ENCODE assay signal across 8 cellular contexts in the genomic region with DNA sequence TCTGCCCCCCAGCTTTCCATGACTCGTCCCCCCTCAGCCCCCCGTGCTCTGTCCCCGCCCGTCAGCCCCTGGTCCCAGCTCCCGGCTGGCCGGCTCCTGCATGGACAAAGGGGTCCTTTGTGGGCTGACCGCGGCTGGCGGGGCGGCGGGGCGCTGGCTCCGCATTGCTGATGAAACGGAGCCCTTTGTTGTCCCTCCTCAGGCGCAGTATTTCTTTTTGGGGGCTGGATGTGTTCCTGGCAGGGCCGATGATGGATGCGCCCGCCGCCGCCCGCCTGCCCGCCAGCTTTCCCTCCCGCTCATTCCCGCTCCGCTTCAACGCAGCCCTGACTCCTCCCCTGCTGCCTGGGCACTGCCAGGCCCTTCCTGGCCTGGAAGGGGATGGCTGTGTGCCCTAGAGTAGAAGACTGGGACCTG. TPM values are rescaled to one million over a fixed set of nuclear protein-coding genes. Genes with fewer than 3 reads are reported as not detected.
DNase-seq lines count a peak whose midpoint lies in the region; ATAC-seq and TF ChIP-seq lines count a peak whose summit lies in the region.

No MANE protein-coding gene starts in this region.

- peak overlapping the region; percentile 12; the same call in 1 of the 2 replicates for H3K4me3 ChIP-seq in BE2C (ENCODE audit: low read depth, low read length)
- peak overlapping the region; percentile 27 for H3K4me3 ChIP-seq in parathyroid adenoma (ENCODE audit: low read depth, low read length)
- H3K4me3 ChIP-seq in GM23248: no peak overlapping the region

- H3F3A ChIP-seq in GM23248 (ENCODE audit: insufficient read depth): peaks cover 9% of the 10 kb centered on the region

- peak; percentile 48 for DNase-seq in BE2C
- peak; percentile 65 for DNase-seq in SK-MEL-5 (ENCODE audit: low read depth, low spot score)
- no peak for DNase-seq in Right ventricle myocardium superior
- no peak for DNase-seq in SIG-M5 (lab: John Stamatoyannopoulos, UW)
- no peak for DNase-seq in NK-92 (lab: John Stamatoyannopoulos, UW; ENCODE audit: unreplicated experiment)
- no peak for DNase-seq in GM23248

- in situ Hi-C loops in SK-MEL-5 (cut with HindIII; ENCODE audit: low pct_unique_long_range_greater_than_20kb, low sequenced_read_pairs) (no loop called here), GM23248 (cut with MboI) (no loop called here)

- no peak for TF ChIP-seq CTCF in BE2C (IDR thresholded peaks at IDR 0.05; ENCODE audit: low read depth, low read length)
- TF ChIP-seq CTCF in parathyroid adenoma (IDR thresholded peaks at IDR 0.05): no peak

- H3K79me2 ChIP-seq in parathyroid adenoma: peaks cover 44% of the 10 kb centered on the region
- H3K79me2 ChIP-seq in GM23248 (ENCODE audit: insufficient read depth): peaks cover 95% of the 10 kb centered on the region

- peak overlapping the region; percentile 64 for H3K27ac ChIP-seq in parathyroid adenoma
- no peak overlapping the region for H3K27ac ChIP-seq in GM23248

- peak overlapping the region; percentile 32 for H3K4me2 ChIP-seq in parathyroid adenoma (ENCODE audit: low read length)
- no peak overlapping the region for H3K4me2 ChIP-seq in GM23248 (ENCODE audit: unreplicated experiment)

- no peaks in the 10 kb centered on the region; the same call in 1 of the 2 replicates for H4K20me1 ChIP-seq in GM23248 (ENCODE audit: insufficient read depth)

- intact Hi-C loops in Right ventricle myocardium superior (cut with DNase I): no loop called here

- 59 to 63% methylated on average over 15 to 26 of the region's 26 CpGs for WGBS in GM23248 (ENCODE audit: low coverage in 1 of 2, low lambda C conversion rate in 2 of 2, missing lambda C conversion rate in 2 of 2), 2 experiments

- peaks cover 36% of the 10 kb centered on the region for H3K4me1 ChIP-seq in BE2C
- H3K4me1 ChIP-seq in parathyroid adenoma: peaks cover 48% of the 10 kb centered on the region
- H3K4me1 ChIP-seq in GM23248 (ENCODE audit: insufficient read depth): peaks cover 32% of the 10 kb centered on the region

- peak; percentile 59 for ATAC-seq in Right ventricle myocardium superior (ENCODE audit: poor library complexity)
- no peak for ATAC-seq in GM19397 (IDR thresholded peaks at IDR 0.05; ENCODE audit: unreplicated experiment)

- H3K9me2 ChIP-seq in GM23248 (ENCODE audit: insufficient read depth): no peaks in the 10 kb centered on the region

- peak overlapping the region; percentile 19 for H2AFZ ChIP-seq in parathyroid adenoma
- no peak overlapping the region for H2AFZ ChIP-seq in GM23248

- H3K27me3 ChIP-seq in BE2C (no peaks in the 10 kb centered on the region), parathyroid adenoma (ENCODE audit: control insufficient read depth, insufficient read depth, low read length) (no peaks in the 10 kb centered on the region), GM23248 (replicated peaks; ENCODE audit: insufficient read depth) (no peaks in the 10 kb centered on the region)

- H3K36me3 ChIP-seq in BE2C: peaks cover 29% of the 10 kb centered on the region
- no peaks in the 10 kb centered on the region for H3K36me3 ChIP-seq in parathyroid adenoma (ENCODE audit: control insufficient read depth, insufficient read depth, low read length)
- peaks cover 5% of the 10 kb centered on the region; the same call in 1 of the 2 replicates for H3K36me3 ChIP-seq in GM23248 (ENCODE audit: low read depth)

- H3K9ac ChIP-seq in parathyroid adenoma (no peak overlapping the region), GM23248 (no peak overlapping the region)

- H3K9me3 ChIP-seq in BE2C: no peaks in the 10 kb centered on the region
- no peaks in the 10 kb centered on the region for H3K9me3 ChIP-seq in parathyroid adenoma (ENCODE audit: control insufficient read depth, low read length)
- no peaks in the 10 kb centered on the region for H3K9me3 ChIP-seq in GM23248 (ENCODE audit: low read depth)

RNA-seq across cellular contexts. Expression of a gene that starts 28.8 kb away (rescaled TPM):
- polyA plus RNA-seq in BE2C (2012; ENCODE audit: insufficient read depth, insufficient read length, low read depth): 263 TPM
- 14.7 and 16.6 TPM in 2 replicates for total RNA-seq in SK-MEL-5 (2014; rRNA removed; shearing (Covaris generic))
- 26.0 and 27.1 TPM in 2 replicates for polyA plus RNA-seq in SK-MEL-5 (2015; cell fraction: cytosol; rRNA removed)
- polyA plus RNA-seq in SK-MEL-5 (2015; cell fraction: nucleus; rRNA removed): 8.5 and 12.6 TPM in 2 replicates
- 67.3 TPM for total RNA-seq in Right ventricle myocardium superior
- total RNA-seq in GM23248 (2014; rRNA removed; shearing (Covaris generic)): 163 and 168 TPM in 2 replicates
- 81.4 and 83.7 TPM in 2 replicates for polyA plus RNA-seq in GM23248 (2016; fragmentation: Nextera tagmentation; extraction: Ambion mirVana)

Comparison
In these comparisons a context has a peak if more than half of its experiments do, and no peak if none do; other contexts are left out.
1. DNase-seq: peak in BE2C (single experiment) and SK-MEL-5 (single experiment); none in Right ventricle myocardium superior (single experiment), SIG-M5 (single experiment), NK-92 (single experiment) and GM23248 (single experiment).